ENCODE assay signal across 1 cellular context in genomic region chr7:29564455-29565185, GRCh38.
A peak's percentile ranks its signal among the peaks of the same experiment; 100 is the strongest.
TF ChIP-seq lines count a peak whose summit lies in the region.

No MANE protein-coding gene starts in this region.

TF ChIP-seq in GM23338, 12 proteins besides CTCF, POLR2A, EP300 and RAD21 (continued from another document):
- no peak for TF ChIP-seq REST (IDR thresholded peaks at IDR 0.05; ENCODE audit: unreplicated experiment)
- TF ChIP-seq EZH2 (IDR thresholded peaks at IDR 0.05; ENCODE audit: low read depth, unreplicated experiment), result peak; percentile 37
- TF ChIP-seq STAT1 (IDR thresholded peaks at IDR 0.05; ENCODE audit: unreplicated experiment), result no peak
- peak; percentile 35; the same call in 1 of the 2 replicates for TF ChIP-seq POLR2AphosphoS5 (IDR thresholded peaks at IDR 0.05; ENCODE audit: low read depth)
- TF ChIP-seq ETS1 (IDR thresholded peaks at IDR 0.05), result no peak
